In the genomic region with DNA sequence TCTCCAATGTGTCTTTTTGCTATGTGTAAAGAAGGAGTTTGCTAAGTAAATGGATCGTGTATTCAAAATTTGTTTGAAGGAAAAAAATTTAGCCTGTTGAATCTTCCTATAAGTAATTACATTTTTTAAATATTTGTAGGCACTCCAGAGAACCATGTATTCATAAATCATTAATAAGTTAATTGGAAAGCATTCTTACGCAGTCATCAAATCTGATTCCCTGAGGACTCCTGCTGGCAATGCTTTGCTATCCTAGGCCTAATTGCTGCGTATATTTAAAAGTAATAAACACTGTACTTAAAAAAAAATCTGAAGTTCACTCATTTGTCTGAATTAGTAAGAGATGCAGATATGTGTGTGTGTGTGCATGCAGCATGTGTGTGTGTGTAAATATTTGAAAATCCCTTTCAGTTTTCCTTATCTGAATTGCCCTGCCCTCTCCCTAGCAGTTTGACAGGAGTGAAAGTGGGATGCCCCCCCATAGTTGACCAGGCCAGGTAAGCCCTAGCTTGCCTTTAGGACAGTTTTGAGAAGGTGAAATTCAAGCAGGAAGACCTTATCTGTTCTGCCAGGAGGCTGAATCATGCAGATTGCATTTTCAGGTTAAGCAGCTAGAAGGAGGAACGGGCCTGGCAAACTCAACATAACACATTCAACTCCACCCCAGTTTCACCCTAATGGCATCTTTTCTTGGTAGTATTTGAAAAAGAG, we compare ENCODE assay signal across 16 cellular contexts.
DNase-seq lines count a peak whose midpoint lies in the region; ATAC-seq, FAIRE-seq and TF ChIP-seq lines count a peak whose summit lies in the region.
"Had no signal": no experiment of that assay in that cellular context is flagged by ENCODE, and none has a peak within 500 bp of the region (broad histone marks: within the 10 kb centered on the region; RNA-seq: fewer than 3 reads in every experiment).

No MANE protein-coding gene starts in this region.

- no peak overlapping the region for H4K8ac ChIP-seq in mesenchymal stem cell (ENCODE audit: low read length)

- peak overlapping the region; percentile 93 for H2AK5ac ChIP-seq in mesenchymal stem cell (ENCODE audit: low read length, severe bottlenecking)

- no peak overlapping the region for H4K91ac ChIP-seq in mesenchymal stem cell (ENCODE audit: low read length)

- no peak overlapping the region for H3K9ac ChIP-seq in mesenchymal stem cell (ENCODE audit: low read length)

- intact Hi-C loops in Panc1 (cut with micrococcal nuclease; ENCODE audit: unreplicated experiment) = no loop called here

- H2BK5ac ChIP-seq in mesenchymal stem cell (ENCODE audit: low read depth, low read length, poor library complexity, severe bottlenecking) = no peak overlapping the region

- H3K27ac ChIP-seq in Panc1 (ENCODE audit: low read length) (peak overlapping the region; percentile 69), foreskin keratinocyte (no peak overlapping the region), mesenchymal stem cell (ENCODE audit: low read length, poor library complexity, severe bottlenecking) (no peak overlapping the region)
- H3K27ac ChIP-seq: A549, C4-2B had no signal

- H3K9me3 ChIP-seq in Panc1 (ENCODE audit: control insufficient read depth, insufficient read depth, low read depth, low read length) (no peaks in the 10 kb centered on the region), mesenchymal stem cell (ENCODE audit: control insufficient read depth, low read length) (no peaks in the 10 kb centered on the region)
- H3K9me3 ChIP-seq: A549 had no signal

- H2BK15ac ChIP-seq in mesenchymal stem cell (ENCODE audit: low read depth, poor library complexity, severe bottlenecking) = no peak overlapping the region

- H3K4ac ChIP-seq in mesenchymal stem cell (ENCODE audit: low read depth in 1 of 2, low read length in 2 of 2) = no peak overlapping the region

- no peak overlapping the region for H3K14ac ChIP-seq in mesenchymal stem cell (ENCODE audit: low read length in 2 of 2)

- no peaks in the 10 kb centered on the region for H3K4me1 ChIP-seq in Panc1 (ENCODE audit: control insufficient read depth, insufficient read depth, low read length)
- peaks cover 9% of the 10 kb centered on the region for H3K4me1 ChIP-seq in foreskin keratinocyte
- H3K4me1 ChIP-seq in mesenchymal stem cell (ENCODE audit: control insufficient read depth, insufficient read depth, low read depth, low read length) = peaks cover 2% of the 10 kb centered on the region
- H3K4me1 ChIP-seq: A549 had no signal

- POLR2A ChIA-PET in Panc1 (lab: Charles Lee) = no interaction called here

- WGBS in mesenchymal stem cell = no CpG with 5 or more reads among the region's 4 CpGs

- ATAC-seq in Panc1 (no peak), foreskin keratinocyte (peak; percentile 63), GM21619 (IDR thresholded peaks at IDR 0.05; ENCODE audit: unreplicated experiment) (no peak)
- ATAC-seq: A549 had no signal

- H3K36me3 ChIP-seq in Panc1 (ENCODE audit: control insufficient read depth, insufficient read depth, low read length) = no peaks in the 10 kb centered on the region
- no peaks in the 10 kb centered on the region for H3K36me3 ChIP-seq in mesenchymal stem cell (ENCODE audit: control insufficient read depth in 1 of 2, insufficient read depth in 2 of 2, low read depth in 1 of 2, low read length in 2 of 2)

- H2BK12ac ChIP-seq in mesenchymal stem cell (ENCODE audit: low read length in 2 of 2) = peak overlapping the region in 1 of 2 experiments; percentile 6

- no peak; the same call in 1 of the 2 replicates for TF ChIP-seq CTCF in Panc1 (IDR thresholded peaks at IDR 0.05)
- TF ChIP-seq CTCF in foreskin keratinocyte (conservative IDR thresholded peaks at IDR 0.05) = peak; percentile 17
- no peak for TF ChIP-seq CTCF in foreskin fibroblast (IDR thresholded peaks at IDR 0.05; ENCODE audit: low read depth, low read length)

- H2BK120ac ChIP-seq in mesenchymal stem cell (ENCODE audit: low read depth, low read length) = no peak overlapping the region

- no peaks in the 10 kb centered on the region for H3K79me1 ChIP-seq in mesenchymal stem cell (replicated peaks; ENCODE audit: low read length, poor library complexity, severe bottlenecking)

- no peak overlapping the region for H3K18ac ChIP-seq in mesenchymal stem cell (ENCODE audit: low read depth in 1 of 2, low read length in 2 of 2)

- CTCF ChIA-PET in Panc1 (lab: Charles Lee) = no interaction called here

- BruUV-seq in Panc1 (replicated peaks; lab: Mats Ljungman, UMichigan) = no TSS peak

- H3K27me3 ChIP-seq in Panc1 (ENCODE audit: control insufficient read depth, insufficient read depth, low read length) = no peaks in the 10 kb centered on the region
- no peaks in the 10 kb centered on the region for H3K27me3 ChIP-seq in foreskin keratinocyte
- no peaks in the 10 kb centered on the region for H3K27me3 ChIP-seq in mesenchymal stem cell (ENCODE audit: control insufficient read depth in 1 of 2, insufficient read depth in 1 of 2, low read length in 2 of 2)

- no peak overlapping the region for H2AFZ ChIP-seq in mesenchymal stem cell (ENCODE audit: low read depth, low read length)

- no peak overlapping the region for H3K23ac ChIP-seq in mesenchymal stem cell (ENCODE audit: low read length in 2 of 2)

- peak; percentile 8 for FAIRE-seq in G401.6 (lab: Jason Lieb, UNC)
- FAIRE-seq: A549 had no signal

- no peak for DNase-seq in Panc1 (ENCODE audit: low read depth, low spot score)
- peak; percentile 32 to 66 for DNase-seq in foreskin keratinocyte
- DNase-seq in mesenchymal stem cell = no peak
- no peak for DNase-seq in foreskin fibroblast
- DNase-seq in SIG-M5 treated with dmso at 0.1 percent for 504 hours (lab: John Stamatoyannopoulos, UW; ENCODE audit: unreplicated experiment) = no peak
- DNase-seq in NCI-H2029 treated with DMSO at 0.1 percent for 48 hours (lab: John Stamatoyannopoulos, UW) = no peak
- DNase-seq: COR-L47, KBM-7, NCI-H1092, NCI-H2107, NCI-H69, Right ventricle myocardium superior had no signal

- in situ Hi-C loops in Panc1 (cut with HindIII; ENCODE audit: low pct_unique_long_range_greater_than_20kb, low sequenced_read_pairs) = no loop called here

- no peak overlapping the region for H3K4me2 ChIP-seq in mesenchymal stem cell (ENCODE audit: low read length, poor library complexity, severe bottlenecking)
- H3K4me2 ChIP-seq: A549 had no signal

- no peak overlapping the region for H3K4me3 ChIP-seq in Panc1 (ENCODE audit: low read depth in 2 of 2, low read length in 2 of 2)
- H3K4me3 ChIP-seq in mesenchymal stem cell (ENCODE audit: insufficient read depth in 1 of 2, low read depth in 1 of 2, low read length in 2 of 2) = no peak overlapping the region
- H3K4me3 ChIP-seq in foreskin fibroblast (ENCODE audit: low read depth in 1 of 2, low read length in 2 of 2) = no peak overlapping the region
- H3K4me3 ChIP-seq: A549 had no signal

Comparison
In these comparisons a context has a peak if more than half of its experiments do, and no peak if none do; other contexts are left out.
1. DNase-seq: peak in foreskin keratinocyte (2 of 2); none in Panc1 (single experiment), mesenchymal stem cell (single experiment), foreskin fibroblast (0 of 2), SIG-M5 treated with dmso at 0.1 percent for 504 hours (single experiment) and NCI-H2029 treated with DMSO at 0.1 percent for 48 hours (single experiment).